16 cellular contexts compared by ENCODE assay signal in the genomic region with DNA sequence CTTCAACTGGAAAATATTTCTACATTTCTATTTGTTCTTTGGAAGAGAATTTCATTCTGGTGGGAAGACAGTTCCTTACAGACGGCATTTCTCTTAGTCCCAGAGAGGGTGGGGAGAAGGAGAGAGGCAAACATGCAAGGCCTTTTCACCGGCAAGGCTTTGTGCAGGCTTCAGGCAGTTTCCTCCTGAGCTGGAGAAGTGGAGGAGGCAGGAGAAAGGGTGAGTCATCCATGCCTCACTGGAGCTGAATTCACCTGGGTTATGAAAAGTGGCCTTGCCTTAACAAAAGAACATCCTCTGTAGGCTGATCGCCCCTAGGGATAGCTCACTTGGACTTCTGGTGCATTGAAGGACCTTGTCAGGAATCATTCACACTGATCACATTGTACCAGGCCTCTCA.
"Had no signal": no experiment of that assay in that cellular context is flagged by ENCODE, and none has a peak within 500 bp of the region (broad histone marks: within the 10 kb centered on the region; RNA-seq: fewer than 3 reads in every experiment).

No MANE protein-coding gene starts in this region.

- DNase-seq: activated CD4-positive, alpha-beta T cell treated with anti-CD3 and anti-CD28 coated beads, Interleukin-2, amount 50 U/mL, for 4 hours; activated CD4-positive, CD25-positive, alpha-beta regulatory T cell treated with anti-CD3 and anti-CD28 coated beads, Interleukin-2, amount 50 U/mL, for 72 hours; activated T-cell treated with anti-CD3 and anti-CD28 coated beads, Interleukin-2, amount 50 U/mL, for 1 hour; brain microvascular endothelial cell; dorsolateral prefrontal cortex; esophagus squamous epithelium; foreskin fibroblast; left lung; ovary; stimulated activated CD4-positive, alpha-beta T cell treated with anti-CD3 and anti-CD28 coated beads, Interleukin-15, amount 100 ng/mL, for 24 hours; stimulated activated CD4-positive, alpha-beta T cell treated with anti-CD3 and anti-CD28 coated beads, Interleukin-4, amount 100 ng/mL, for 24 hours; stimulated activated naive CD8-positive, alpha-beta T cell treated with anti-CD3 and anti-CD28 coated beads, Interleukin-15, amount 100 ng/mL, for 72 hours; testis had no signal

- ATAC-seq: left lung; stimulated activated naive CD8-positive, alpha-beta T cell treated with anti-CD3 and anti-CD28 coated beads, Interleukin-15, amount 100 ng/mL, for 72 hours had no signal

- H3K27me3 Mint-ChIP-seq: activated naive CD8-positive, alpha-beta T cell; stimulated activated naive CD8-positive, alpha-beta T cell treated with anti-CD3 and anti-CD28 coated beads, Interleukin-15, amount 100 ng/mL, for 72 hours had no signal

- H3K27ac ChIP-seq: brain microvascular endothelial cell, dorsolateral prefrontal cortex, esophagus squamous epithelium, left lung, ovary, testis had no signal

- H3K4me1 Mint-ChIP-seq: stimulated activated naive CD8-positive, alpha-beta T cell treated with anti-CD3 and anti-CD28 coated beads, Interleukin-15, amount 100 ng/mL, for 72 hours had no signal

- H3K36me3 ChIP-seq: brain microvascular endothelial cell, esophagus squamous epithelium, left lung, ovary had no signal

- H3K9me3 ChIP-seq: ovary, testis had no signal

- H3K4me3 ChIP-seq: dorsolateral prefrontal cortex, esophagus squamous epithelium, left lung, ovary, testis had no signal

- H3K27me3 ChIP-seq: brain microvascular endothelial cell, esophagus squamous epithelium, left lung, ovary, testis had no signal

- H3K9me3 Mint-ChIP-seq: nephron; stimulated activated naive CD8-positive, alpha-beta T cell treated with anti-CD3 and anti-CD28 coated beads, Interleukin-15, amount 100 ng/mL, for 72 hours had no signal

- H3K4me3 Mint-ChIP-seq: activated naive CD8-positive, alpha-beta T cell; nephron; stimulated activated naive CD8-positive, alpha-beta T cell treated with anti-CD3 and anti-CD28 coated beads, Interleukin-15, amount 100 ng/mL, for 72 hours; T-helper 2 cell treated with Interferon-gamma antibody and Interleukin-4, amounts not matched to agents 5 μg/mL and 100 μg/mL, for 36 hours had no signal

- H3K36me3 Mint-ChIP-seq: activated naive CD8-positive, alpha-beta T cell had no signal

- H3K4me1 ChIP-seq: esophagus squamous epithelium, left lung, testis had no signal

- H3K27ac Mint-ChIP-seq: activated naive CD8-positive, alpha-beta T cell; T-helper 2 cell treated with Interferon-gamma antibody and Interleukin-4, amounts not matched to agents 5 μg/mL and 100 μg/mL, for 36 hours had no signal
